ENCODE assay signal across 1 cellular context in genomic region chr1:119737040-119737682, GRCh38.
TF ChIP-seq lines count a peak whose summit lies in the region.

No MANE protein-coding gene starts in this region.

TF ChIP-seq in K562, 482 proteins besides CTCF, POLR2A, EP300 and RAD21 (continued from another document and continues in another):
- peak; percentile 98 for TF ChIP-seq TEAD4 (IDR thresholded peaks at IDR 0.05; ENCODE audit: low read length)
- no peak for TF ChIP-seq TEAD4 (CRISPR knock-in tag; IDR thresholded peaks at IDR 0.05; ENCODE audit: borderline replicate concordance)
- TF ChIP-seq TAL1 (IDR thresholded peaks at IDR 0.05) = peak; percentile 98
- TF ChIP-seq PTTG1 (tag; IDR thresholded peaks at IDR 0.05; ENCODE audit: low read depth) = no peak
- 0 out of 2 replicates have a peak, but pooled peaks have one; percentile 7 for TF ChIP-seq HNRNPL (IDR thresholded peaks at IDR 0.05; ENCODE audit: low read depth, low read length)
- TF ChIP-seq MAZ (CRISPR knock-in tag; conservative IDR thresholded peaks at IDR 0.05 in 1 of 2, IDR thresholded peaks at IDR 0.05 in 1 of 2) = peak; percentile 81 to 85
- peak; percentile 98 to 99 for TF ChIP-seq RCOR1 (IDR thresholded peaks at IDR 0.05; ENCODE audit: borderline replicate concordance in 1 of 2, low read depth in 2 of 2, low read length in 2 of 2)
- TF ChIP-seq AFF1 (IDR thresholded peaks at IDR 0.05; ENCODE audit: low read depth in 1 of 2, partially characterized antibody in 2 of 2) = peak in 1 of 2 experiments; percentile 39
- TF ChIP-seq FOXO4 (CRISPR knock-in tag; IDR thresholded peaks at IDR 0.05) = no peak
- TF ChIP-seq ELF4 (CRISPR knock-in tag; IDR thresholded peaks at IDR 0.05) = peak; percentile 69; the same call in 1 of the 2 replicates
- TF ChIP-seq ELF2 (CRISPR knock-in tag; IDR thresholded peaks at IDR 0.05) = no peak
- TF ChIP-seq RBBP5 (IDR thresholded peaks at IDR 0.05; ENCODE audit: borderline replicate concordance, insufficient read depth, low read length, poor library complexity, severe bottlenecking) = peak; percentile 6
- TF ChIP-seq PCBP1 (IDR thresholded peaks at IDR 0.05; ENCODE audit: low read depth, low read length, poor library complexity, severe bottlenecking) = no peak
- TF ChIP-seq MYC (IDR thresholded peaks at IDR 0.05; ENCODE audit: low read depth, low read length) = peak; percentile 80
- no peak for TF ChIP-seq MYC (CRISPR knock-in tag; IDR thresholded peaks at IDR 0.05; ENCODE audit: borderline replicate concordance, low read depth)
- peak; percentile 96 for TF ChIP-seq SMAD4 (CRISPR knock-in tag; conservative IDR thresholded peaks at IDR 0.05)
- TF ChIP-seq KLF6 (CRISPR knock-in tag; IDR thresholded peaks at IDR 0.05; ENCODE audit: borderline replicate concordance) = 0 out of 2 replicates have a peak, but pooled peaks have one; percentile 12
- TF ChIP-seq PCBP2 (IDR thresholded peaks at IDR 0.05; ENCODE audit: low read depth, low read length, poor library complexity, severe bottlenecking) = no peak
- peak in 1 of 2 experiments; percentile 90; a peak in 3 of 4 replicates for TF ChIP-seq TBL1XR1 (IDR thresholded peaks at IDR 0.05; ENCODE audit: low read length in 2 of 2)
- peak; percentile 86 for TF ChIP-seq CXXC5 (CRISPR knock-in tag; IDR thresholded peaks at IDR 0.05)
- peak; percentile 98 for TF ChIP-seq TCF3 (CRISPR knock-in tag; IDR thresholded peaks at IDR 0.05)
- no peak for TF ChIP-seq MED1 (CRISPR knock-in tag; IDR thresholded peaks at IDR 0.05; ENCODE audit: borderline replicate concordance)
- peak; percentile 98 for TF ChIP-seq ARID1B (IDR thresholded peaks at IDR 0.05)
- TF ChIP-seq CTBP1 (IDR thresholded peaks at IDR 0.05; ENCODE audit: borderline replicate concordance) = peak; percentile 73
- TF ChIP-seq ZMIZ1 (IDR thresholded peaks at IDR 0.05; ENCODE audit: low read depth in 2 of 2, low read length in 2 of 2) = peak in 1 of 2 experiments; percentile 96; a peak in 2 of 4 replicates
- TF ChIP-seq MIER1 (IDR thresholded peaks at IDR 0.05; ENCODE audit: low read depth) = peak; percentile 32; the same call in 1 of the 2 replicates
- TF ChIP-seq CC2D1A (IDR thresholded peaks at IDR 0.05) = peak; percentile 97; the same call in 1 of the 2 replicates
- peak; percentile 81 for TF ChIP-seq HMGN3 (IDR thresholded peaks at IDR 0.05; ENCODE audit: borderline replicate concordance, extremely low read depth, insufficient read length, low read depth, low read length)
- TF ChIP-seq CBFA2T2 (conservative IDR thresholded peaks at IDR 0.05) = peak; percentile 99
- no peak for TF ChIP-seq ZBTB1 (CRISPR knock-in tag; IDR thresholded peaks at IDR 0.05; ENCODE audit: borderline replicate concordance, low read depth)
- TF ChIP-seq E2F6 (IDR thresholded peaks at IDR 0.05; ENCODE audit: borderline replicate concordance in 1 of 2, extremely low read depth in 1 of 2, insufficient read depth in 1 of 2, insufficient read length in 1 of 2, low read depth in 1 of 2, low read length in 1 of 2, poor library complexity in 1 of 2, severe bottlenecking in 1 of 2) = peak in 1 of 2 experiments; percentile 4
- TF ChIP-seq AFF4 (CRISPR knock-in tag; IDR thresholded peaks at IDR 0.05) = no peak
- TF ChIP-seq MAFF (IDR thresholded peaks at IDR 0.05; ENCODE audit: low read length) = peak; percentile 98
- peak; percentile 99 for TF ChIP-seq CBFA2T3 (IDR thresholded peaks at IDR 0.05)
- peak; percentile 77; the same call in 1 of the 2 replicates for TF ChIP-seq ERF (CRISPR knock-in tag; IDR thresholded peaks at IDR 0.05)
- peak; percentile 99 for TF ChIP-seq ZNF316 (IDR thresholded peaks at IDR 0.05)
- TF ChIP-seq ETV6 (IDR thresholded peaks at IDR 0.05; ENCODE audit: borderline replicate concordance in 1 of 2, low read depth in 2 of 2, low read length in 1 of 2) = peak in 1 of 2 experiments; percentile 65; a peak in 1 of 4 replicates
- no peak for TF ChIP-seq ETV6 (CRISPR knock-in tag; IDR thresholded peaks at IDR 0.05; ENCODE audit: borderline replicate concordance)
- peak; percentile 87 for TF ChIP-seq PHB2 (IDR thresholded peaks at IDR 0.05; ENCODE audit: low read depth)
- TF ChIP-seq ZNF584 (CRISPR knock-in tag; IDR thresholded peaks at IDR 0.05; ENCODE audit: low read depth) = peak; percentile 89
- TF ChIP-seq NR3C1 (CRISPR knock-in tag; IDR thresholded peaks at IDR 0.05) = no peak
- peak; percentile 94 for TF ChIP-seq HDAC2 (IDR thresholded peaks at IDR 0.05)
- no peak for TF ChIP-seq ZBTB43 (CRISPR knock-in tag; IDR thresholded peaks at IDR 0.05)
- TF ChIP-seq RBM22 (IDR thresholded peaks at IDR 0.05; ENCODE audit: low read depth, low read length, poor library complexity, severe bottlenecking) = peak; percentile 58
- TF ChIP-seq HDAC1 (IDR thresholded peaks at IDR 0.05) = peak in 1 of 2 experiments; percentile 92; a peak in 2 of 4 replicates
- peak; percentile 96 for TF ChIP-seq POLR2AphosphoS5 (IDR thresholded peaks at IDR 0.05; ENCODE audit: control insufficient read depth, insufficient read depth, low read depth, low read length)
- TF ChIP-seq MBD1 (CRISPR knock-in tag; IDR thresholded peaks at IDR 0.05) = no peak
- peak; percentile 97 to 98 for TF ChIP-seq KDM1A (IDR thresholded peaks at IDR 0.05)
- peak; percentile 73; the same call in 1 of the 2 replicates for TF ChIP-seq ZBTB7A (IDR thresholded peaks at IDR 0.05; ENCODE audit: borderline replicate concordance, control insufficient read depth, low read depth, low read length)
- 0 out of 2 replicates have a peak, but pooled peaks have one; percentile 33 for TF ChIP-seq MECOM (CRISPR knock-in tag; IDR thresholded peaks at IDR 0.05)
- TF ChIP-seq DMBX1 (CRISPR knock-in tag; IDR thresholded peaks at IDR 0.05; ENCODE audit: borderline replicate concordance) = peak; percentile 92
- TF ChIP-seq TGIF2 (CRISPR knock-in tag; IDR thresholded peaks at IDR 0.05) = no peak
